Comparison of ENCODE assay signal across 25 cellular contexts in the genomic region with DNA sequence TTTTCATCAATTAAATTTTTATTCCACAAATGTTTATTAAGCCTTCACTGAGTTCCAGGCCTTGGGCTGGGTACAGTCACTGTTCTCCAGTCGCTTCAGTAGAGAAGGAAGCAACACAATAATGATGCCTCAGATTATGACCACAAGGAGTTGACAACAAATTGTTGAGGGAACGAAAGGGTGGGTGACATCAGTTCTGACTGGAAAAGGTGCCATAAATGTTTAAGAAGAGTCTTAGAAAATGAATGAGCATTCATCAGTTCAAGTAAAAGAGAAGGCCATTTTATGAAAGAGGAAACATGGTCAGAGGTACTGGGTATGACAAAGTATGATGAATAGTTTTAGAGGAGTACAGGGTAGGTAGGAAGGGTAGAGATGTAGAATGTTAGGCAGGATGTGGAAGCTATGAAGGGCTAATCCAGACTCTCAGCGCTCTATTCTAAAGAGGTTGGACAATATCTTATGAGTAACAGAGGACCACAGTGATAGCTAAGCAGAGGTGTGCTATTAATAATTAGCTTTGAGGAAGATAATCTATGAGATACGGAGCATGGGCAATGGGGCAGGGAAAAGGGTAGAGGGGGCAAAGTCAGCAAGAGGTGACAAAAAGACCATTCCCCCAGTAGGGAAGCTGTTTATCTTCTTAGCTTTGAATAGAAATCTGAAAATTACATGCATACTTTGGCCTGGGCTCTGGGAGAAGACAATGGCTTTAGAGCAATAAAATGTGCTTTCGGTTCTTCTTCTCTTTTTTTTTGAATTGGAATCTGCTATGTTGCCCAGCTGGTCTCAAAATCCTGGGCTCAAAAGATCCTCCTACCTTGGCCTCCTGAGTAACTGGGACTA. TPM values are rescaled to one million over a fixed set of nuclear protein-coding genes. Genes with fewer than 3 reads are reported as not detected.
"Had no signal": no experiment of that assay in that cellular context is flagged by ENCODE, and none has a peak within 500 bp of the region (broad histone marks: within the 10 kb centered on the region; RNA-seq: fewer than 3 reads in every experiment).

No MANE protein-coding gene starts in this region.

- FAIRE-seq: endometrium, islet of Langerhans, keratinocyte had no signal

- ATAC-seq: effector memory CD8-positive, alpha-beta T cell; esophagus mucosa; gastrocnemius medialis; heart right ventricle; left cardiac atrium; left lung; left ventricle myocardium superior; lower lobe of right lung had no signal

- H3K9me3 ChIP-seq: colonic mucosa, esophagus squamous epithelium, gastrocnemius medialis, heart right ventricle, left lung, lower lobe of right lung had no signal

- DNase-seq: colonic mucosa; cortex of kidney; effector CD8-positive, alpha-beta T cell; effector memory CD8-positive, alpha-beta T cell; endodermal cell; erythroblast; esophagus squamous epithelium; foreskin fibroblast; foreskin melanocyte; gastrocnemius medialis; glutamatergic neuron; head of caudate nucleus; heart right ventricle; hippocampal formation; left cardiac atrium; left lung; left ventricle myocardium superior; lower lobe of right lung; mesendoderm; midbrain had no signal

- H3K27ac ChIP-seq: colonic mucosa, epithelial cell of prostate, esophagus squamous epithelium, gastrocnemius medialis, heart right ventricle, left lung, lower lobe of right lung had no signal

- H3K27me3 ChIP-seq: colonic mucosa, esophagus squamous epithelium, gastrocnemius medialis, left lung had no signal

- H3K4me3 ChIP-seq: colonic mucosa, esophagus squamous epithelium, gastrocnemius medialis, heart right ventricle, left lung, lower lobe of right lung had no signal

- H3K4me1 ChIP-seq: colonic mucosa, esophagus squamous epithelium, gastrocnemius medialis, heart right ventricle, left lung, lower lobe of right lung had no signal

- H3K36me3 ChIP-seq: colonic mucosa, esophagus squamous epithelium, gastrocnemius medialis, heart right ventricle, left lung, lower lobe of right lung had no signal

RNA-seq across cellular contexts. Expression of a gene that starts 20.4 kb away (rescaled TPM):
- polyA plus RNA-seq: heart right ventricle had no signal

RNA-seq across cellular contexts. Expression of a gene that starts 25.1 kb away (rescaled TPM):
- polyA plus RNA-seq: heart right ventricle, keratinocyte had no signal

RNA-seq across cellular contexts. Expression of a gene that starts 52.3 kb away (rescaled TPM):
- polyA plus RNA-seq: keratinocyte had no signal
